1 cellular context compared by ENCODE assay signal in genomic region chr1:39539252-39539790, GRCh38.
A peak's percentile ranks its signal among the peaks of the same experiment; 100 is the strongest.
TF ChIP-seq lines count a peak whose summit lies in the region.

No MANE protein-coding gene starts in this region.

TF ChIP-seq in HepG2, 621 proteins besides CTCF, POLR2A, EP300 and RAD21 (continued from another document):
- no peak for TF ChIP-seq PAX8 (CRISPR knock-in tag; IDR thresholded peaks at IDR 0.05; ENCODE audit: borderline replicate concordance)
- TF ChIP-seq MBNL3 (CRISPR knock-in tag; conservative IDR thresholded peaks at IDR 0.05): no peak
- 0 out of 2 replicates have a peak, but pooled peaks have one; percentile 28 for TF ChIP-seq CEBPG (CRISPR knock-in tag; IDR thresholded peaks at IDR 0.05)
- no peak for TF ChIP-seq HDAC1 (CRISPR knock-in tag; IDR thresholded peaks at IDR 0.05)
- no peak for TF ChIP-seq PAF1 (CRISPR knock-in tag; IDR thresholded peaks at IDR 0.05)
- no peak for TF ChIP-seq NR2F6 (IDR thresholded peaks at IDR 0.05)
- peak; percentile 19; the same call in 1 of the 2 replicates for TF ChIP-seq NR2F6 (CRISPR knock-in tag; IDR thresholded peaks at IDR 0.05)
- TF ChIP-seq HDAC6 (IDR thresholded peaks at IDR 0.05; ENCODE audit: low read depth, low read length): no peak
- TF ChIP-seq, protein P1, sequence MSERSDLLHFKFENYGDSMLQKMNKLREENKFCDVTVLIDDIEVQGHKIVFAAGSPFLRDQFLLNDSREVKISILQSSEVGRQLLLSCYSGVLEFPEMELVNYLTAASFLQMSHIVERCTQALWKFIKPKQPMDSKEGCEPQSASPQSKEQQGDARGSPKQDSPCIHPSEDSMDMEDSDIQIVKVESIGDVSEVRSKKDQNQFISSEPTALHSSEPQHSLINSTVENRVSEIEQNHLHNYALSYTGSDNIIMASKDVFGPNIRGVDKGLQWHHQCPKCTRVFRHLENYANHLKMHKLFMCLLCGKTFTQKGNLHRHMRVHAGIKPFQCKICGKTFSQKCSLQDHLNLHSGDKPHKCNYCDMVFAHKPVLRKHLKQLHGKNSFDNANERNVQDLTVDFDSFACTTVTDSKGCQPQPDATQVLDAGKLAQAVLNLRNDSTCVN (CRISPR knock-in tag; IDR thresholded peaks at IDR 0.05; ENCODE audit: borderline replicate concordance): no peak
- 0 out of 2 replicates have a peak, but pooled peaks have one; percentile 4 for TF ChIP-seq MED1 (CRISPR knock-in tag; IDR thresholded peaks at IDR 0.05)
- no peak for TF ChIP-seq ZFP91 (CRISPR knock-in tag; IDR thresholded peaks at IDR 0.05; ENCODE audit: borderline replicate concordance)
- TF ChIP-seq, protein P2, sequence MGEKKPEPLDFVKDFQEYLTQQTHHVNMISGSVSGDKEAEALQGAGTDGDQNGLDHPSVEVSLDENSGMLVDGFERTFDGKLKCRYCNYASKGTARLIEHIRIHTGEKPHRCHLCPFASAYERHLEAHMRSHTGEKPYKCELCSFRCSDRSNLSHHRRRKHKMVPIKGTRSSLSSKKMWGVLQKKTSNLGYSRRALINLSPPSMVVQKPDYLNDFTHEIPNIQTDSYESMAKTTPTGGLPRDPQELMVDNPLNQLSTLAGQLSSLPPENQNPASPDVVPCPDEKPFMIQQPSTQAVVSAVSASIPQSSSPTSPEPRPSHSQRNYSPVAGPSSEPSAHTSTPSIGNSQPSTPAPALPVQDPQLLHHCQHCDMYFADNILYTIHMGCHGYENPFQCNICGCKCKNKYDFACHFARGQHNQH (CRISPR knock-in tag; IDR thresholded peaks at IDR 0.05): no peak
- TF ChIP-seq SMARCE1 (IDR thresholded peaks at IDR 0.05; ENCODE audit: borderline replicate concordance): no peak
- TF ChIP-seq MBD4 (IDR thresholded peaks at IDR 0.05; ENCODE audit: borderline replicate concordance, low read length): no peak
- TF ChIP-seq ELF1 (CRISPR knock-in tag; IDR thresholded peaks at IDR 0.05): 0 out of 2 replicates have a peak, but pooled peaks have one; percentile 14
- peak; percentile 33; the same call in 1 of the 2 replicates for TF ChIP-seq MYC (CRISPR knock-in tag; IDR thresholded peaks at IDR 0.05; ENCODE audit: borderline replicate concordance)
- no peak for TF ChIP-seq THAP8 (CRISPR knock-in tag; IDR thresholded peaks at IDR 0.05; ENCODE audit: borderline replicate concordance)
- TF ChIP-seq NFYB (CRISPR knock-in tag; IDR thresholded peaks at IDR 0.05): no peak
- TF ChIP-seq ZSCAN12 (CRISPR knock-in tag; IDR thresholded peaks at IDR 0.05): no peak
- TF ChIP-seq ZNF33B (CRISPR knock-in tag; IDR thresholded peaks at IDR 0.05): no peak
- TF ChIP-seq ZBTB20 (CRISPR knock-in tag; IDR thresholded peaks at IDR 0.05; ENCODE audit: borderline replicate concordance, low read depth): no peak
- TF ChIP-seq KAT8 (CRISPR knock-in tag; IDR thresholded peaks at IDR 0.05): 0 out of 2 replicates have a peak, but pooled peaks have one; percentile 34
- TF ChIP-seq, protein P3, sequence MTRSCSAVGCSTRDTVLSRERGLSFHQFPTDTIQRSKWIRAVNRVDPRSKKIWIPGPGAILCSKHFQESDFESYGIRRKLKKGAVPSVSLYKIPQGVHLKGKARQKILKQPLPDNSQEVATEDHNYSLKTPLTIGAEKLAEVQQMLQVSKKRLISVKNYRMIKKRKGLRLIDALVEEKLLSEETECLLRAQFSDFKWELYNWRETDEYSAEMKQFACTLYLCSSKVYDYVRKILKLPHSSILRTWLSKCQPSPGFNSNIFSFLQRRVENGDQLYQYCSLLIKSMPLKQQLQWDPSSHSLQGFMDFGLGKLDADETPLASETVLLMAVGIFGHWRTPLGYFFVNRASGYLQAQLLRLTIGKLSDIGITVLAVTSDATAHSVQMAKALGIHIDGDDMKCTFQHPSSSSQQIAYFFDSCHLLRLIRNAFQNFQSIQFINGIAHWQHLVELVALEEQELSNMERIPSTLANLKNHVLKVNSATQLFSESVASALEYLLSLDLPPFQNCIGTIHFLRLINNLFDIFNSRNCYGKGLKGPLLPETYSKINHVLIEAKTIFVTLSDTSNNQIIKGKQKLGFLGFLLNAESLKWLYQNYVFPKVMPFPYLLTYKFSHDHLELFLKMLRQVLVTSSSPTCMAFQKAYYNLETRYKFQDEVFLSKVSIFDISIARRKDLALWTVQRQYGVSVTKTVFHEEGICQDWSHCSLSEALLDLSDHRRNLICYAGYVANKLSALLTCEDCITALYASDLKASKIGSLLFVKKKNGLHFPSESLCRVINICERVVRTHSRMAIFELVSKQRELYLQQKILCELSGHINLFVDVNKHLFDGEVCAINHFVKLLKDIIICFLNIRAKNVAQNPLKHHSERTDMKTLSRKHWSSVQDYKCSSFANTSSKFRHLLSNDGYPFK (CRISPR knock-in tag; IDR thresholded peaks at IDR 0.05; ENCODE audit: borderline replicate concordance): no peak
- TF ChIP-seq, protein P4, sequence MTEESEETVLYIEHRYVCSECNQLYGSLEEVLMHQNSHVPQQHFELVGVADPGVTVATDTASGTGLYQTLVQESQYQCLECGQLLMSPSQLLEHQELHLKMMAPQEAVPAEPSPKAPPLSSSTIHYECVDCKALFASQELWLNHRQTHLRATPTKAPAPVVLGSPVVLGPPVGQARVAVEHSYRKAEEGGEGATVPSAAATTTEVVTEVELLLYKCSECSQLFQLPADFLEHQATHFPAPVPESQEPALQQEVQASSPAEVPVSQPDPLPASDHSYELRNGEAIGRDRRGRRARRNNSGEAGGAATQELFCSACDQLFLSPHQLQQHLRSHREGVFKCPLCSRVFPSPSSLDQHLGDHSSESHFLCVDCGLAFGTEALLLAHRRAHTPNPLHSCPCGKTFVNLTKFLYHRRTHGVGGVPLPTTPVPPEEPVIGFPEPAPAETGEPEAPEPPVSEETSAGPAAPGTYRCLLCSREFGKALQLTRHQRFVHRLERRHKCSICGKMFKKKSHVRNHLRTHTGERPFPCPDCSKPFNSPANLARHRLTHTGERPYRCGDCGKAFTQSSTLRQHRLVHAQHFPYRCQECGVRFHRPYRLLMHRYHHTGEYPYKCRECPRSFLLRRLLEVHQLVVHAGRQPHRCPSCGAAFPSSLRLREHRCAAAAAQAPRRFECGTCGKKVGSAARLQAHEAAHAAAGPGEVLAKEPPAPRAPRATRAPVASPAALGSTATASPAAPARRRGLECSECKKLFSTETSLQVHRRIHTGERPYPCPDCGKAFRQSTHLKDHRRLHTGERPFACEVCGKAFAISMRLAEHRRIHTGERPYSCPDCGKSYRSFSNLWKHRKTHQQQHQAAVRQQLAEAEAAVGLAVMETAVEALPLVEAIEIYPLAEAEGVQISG (CRISPR knock-in tag; IDR thresholded peaks at IDR 0.05): peak; percentile 43; the same call in 1 of the 2 replicates
- no peak for TF ChIP-seq KLF11 (CRISPR knock-in tag; IDR thresholded peaks at IDR 0.05)
- no peak for TF ChIP-seq PBX2 (CRISPR knock-in tag; IDR thresholded peaks at IDR 0.05)
- TF ChIP-seq, protein P5, sequence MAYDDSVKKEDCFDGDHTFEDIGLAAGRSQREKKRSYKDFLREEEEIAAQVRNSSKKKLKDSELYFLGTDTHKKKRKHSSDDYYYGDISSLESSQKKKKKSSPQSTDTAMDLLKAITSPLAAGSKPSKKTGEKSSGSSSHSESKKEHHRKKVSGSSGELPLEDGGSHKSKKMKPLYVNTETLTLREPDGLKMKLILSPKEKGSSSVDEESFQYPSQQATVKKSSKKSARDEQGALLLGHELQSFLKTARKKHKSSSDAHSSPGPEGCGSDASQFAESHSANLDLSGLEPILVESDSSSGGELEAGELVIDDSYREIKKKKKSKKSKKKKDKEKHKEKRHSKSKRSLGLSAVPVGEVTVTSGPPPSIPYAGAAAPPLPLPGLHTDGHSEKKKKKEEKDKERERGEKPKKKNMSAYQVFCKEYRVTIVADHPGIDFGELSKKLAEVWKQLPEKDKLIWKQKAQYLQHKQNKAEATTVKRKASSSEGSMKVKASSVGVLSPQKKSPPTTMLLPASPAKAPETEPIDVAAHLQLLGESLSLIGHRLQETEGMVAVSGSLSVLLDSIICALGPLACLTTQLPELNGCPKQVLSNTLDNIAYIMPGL (CRISPR knock-in tag; IDR thresholded peaks at IDR 0.05; ENCODE audit: borderline replicate concordance in 1 of 2, low read depth in 1 of 2): peak in 1 of 2 experiments; percentile 75; a peak in 1 of 4 replicates
- TF ChIP-seq ZNF709 (CRISPR knock-in tag; IDR thresholded peaks at IDR 0.05): no peak
- TF ChIP-seq, protein P6, sequence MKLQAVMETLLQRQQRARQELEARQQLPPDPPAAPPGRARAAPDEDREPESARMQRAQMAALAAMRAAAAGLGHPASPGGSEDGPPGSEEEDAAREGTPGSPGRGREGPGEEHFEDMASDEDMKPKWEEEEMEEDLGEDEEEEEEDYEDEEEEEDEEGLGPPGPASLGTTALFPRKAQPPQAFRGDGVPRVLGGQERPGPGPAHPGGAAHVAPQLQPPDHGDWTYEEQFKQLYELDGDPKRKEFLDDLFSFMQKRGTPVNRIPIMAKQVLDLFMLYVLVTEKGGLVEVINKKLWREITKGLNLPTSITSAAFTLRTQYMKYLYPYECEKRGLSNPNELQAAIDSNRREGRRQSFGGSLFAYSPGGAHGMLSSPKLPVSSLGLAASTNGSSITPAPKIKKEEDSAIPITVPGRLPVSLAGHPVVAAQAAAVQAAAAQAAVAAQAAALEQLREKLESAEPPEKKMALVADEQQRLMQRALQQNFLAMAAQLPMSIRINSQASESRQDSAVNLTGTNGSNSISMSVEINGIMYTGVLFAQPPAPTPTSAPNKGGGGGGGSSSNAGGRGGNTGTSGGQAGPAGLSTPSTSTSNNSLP (IDR thresholded peaks at IDR 0.05; ENCODE audit: low read depth, low read length): no peak
- no peak for TF ChIP-seq ZNF777 (CRISPR knock-in tag; IDR thresholded peaks at IDR 0.05)
- no peak for TF ChIP-seq ZNF615 (CRISPR knock-in tag; IDR thresholded peaks at IDR 0.05; ENCODE audit: borderline replicate concordance)
- TF ChIP-seq CBX2 (IDR thresholded peaks at IDR 0.05; ENCODE audit: low read depth, low read length): no peak
- no peak for TF ChIP-seq CBX2 (CRISPR knock-in tag; IDR thresholded peaks at IDR 0.05; ENCODE audit: low read depth)
- no peak for TF ChIP-seq ATF1 (CRISPR knock-in tag; IDR thresholded peaks at IDR 0.05)
- no peak for TF ChIP-seq RELA (CRISPR knock-in tag; IDR thresholded peaks at IDR 0.05)
- TF ChIP-seq ZNF83 (CRISPR knock-in tag; IDR thresholded peaks at IDR 0.05; ENCODE audit: borderline replicate concordance): no peak
- no peak for TF ChIP-seq TRAFD1 (CRISPR knock-in tag; IDR thresholded peaks at IDR 0.05; ENCODE audit: borderline replicate concordance)
- no peak for TF ChIP-seq ZNF619 (CRISPR knock-in tag; IDR thresholded peaks at IDR 0.05)
- 0 out of 2 replicates have a peak, but pooled peaks have one; percentile 46 for TF ChIP-seq KDM2A (CRISPR knock-in tag; IDR thresholded peaks at IDR 0.05; ENCODE audit: borderline replicate concordance, low read depth)
- TF ChIP-seq, protein P7, sequence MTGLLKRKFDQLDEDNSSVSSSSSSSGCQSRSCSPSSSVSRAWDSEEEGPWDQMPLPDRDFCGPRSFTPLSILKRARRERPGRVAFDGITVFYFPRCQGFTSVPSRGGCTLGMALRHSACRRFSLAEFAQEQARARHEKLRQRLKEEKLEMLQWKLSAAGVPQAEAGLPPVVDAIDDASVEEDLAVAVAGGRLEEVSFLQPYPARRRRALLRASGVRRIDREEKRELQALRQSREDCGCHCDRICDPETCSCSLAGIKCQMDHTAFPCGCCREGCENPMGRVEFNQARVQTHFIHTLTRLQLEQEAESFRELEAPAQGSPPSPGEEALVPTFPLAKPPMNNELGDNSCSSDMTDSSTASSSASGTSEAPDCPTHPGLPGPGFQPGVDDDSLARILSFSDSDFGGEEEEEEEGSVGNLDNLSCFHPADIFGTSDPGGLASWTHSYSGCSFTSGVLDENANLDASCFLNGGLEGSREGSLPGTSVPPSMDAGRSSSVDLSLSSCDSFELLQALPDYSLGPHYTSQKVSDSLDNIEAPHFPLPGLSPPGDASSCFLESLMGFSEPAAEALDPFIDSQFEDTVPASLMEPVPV (CRISPR knock-in tag; IDR thresholded peaks at IDR 0.05): no peak
- TF ChIP-seq ZNF670 (CRISPR knock-in tag; IDR thresholded peaks at IDR 0.05; ENCODE audit: borderline replicate concordance): no peak
TF ChIP-seq in HepG2: peak in this region for 34.
